ENCODE assay signal across 13 cellular contexts in genomic region chr9:104564358-104564757, GRCh38. TPM values are rescaled to one million over a fixed set of nuclear protein-coding genes. Genes with fewer than 3 reads are reported as not detected.
"Had no signal": no experiment of that assay in that cellular context is flagged by ENCODE, and none has a peak within 500 bp of the region (broad histone marks: within the 10 kb centered on the region; RNA-seq: fewer than 3 reads in every experiment).

No MANE protein-coding gene starts in this region.

- H2AFZ ChIP-seq: GM23248 had no signal

- H3K9ac ChIP-seq: GM23248, KMS-11 had no signal

- H3K4me3 ChIP-seq: GM23248 had no signal

- FAIRE-seq: H54, HepG2 had no signal

- DNase-seq: GM23248, GOT3, H9, HCEC 1CT, Karpas-422, KBM-7 had no signal

- ATAC-seq: HepG2 had no signal

- H3K4me2 ChIP-seq: KMS-11 had no signal

- H3K27ac ChIP-seq: GM23248, HL-60, KMS-11 had no signal

RNA-seq across cellular contexts. Expression of gene OR13C8, which starts 4.6 kb away (rescaled TPM):
- total RNA-seq: GM23248, H9, HepG2, HT1080, LHCN-M2 had no signal
- polyA plus RNA-seq: GM23248, HepG2, IgD-negative memory B cell had no signal

RNA-seq across cellular contexts. Expression of gene OR13C3, which starts 27.7 kb away (rescaled TPM):
- total RNA-seq: GM23248, H9, HepG2, HT1080, LHCN-M2 had no signal
- polyA plus RNA-seq: GM23248, HepG2, IgD-negative memory B cell had no signal

RNA-seq across cellular contexts. Expression of gene OR13C5, which starts 34.9 kb away (rescaled TPM):
- total RNA-seq: GM23248, H9, HepG2, HT1080, LHCN-M2 had no signal
- polyA plus RNA-seq: GM23248, HepG2, IgD-negative memory B cell had no signal

RNA-seq across cellular contexts. Expression of gene OR13C4, which starts 37.3 kb away (rescaled TPM):
- total RNA-seq: GM23248, H9, HepG2, HT1080, LHCN-M2 had no signal
- polyA plus RNA-seq: GM23248, HepG2, IgD-negative memory B cell had no signal

RNA-seq across cellular contexts. Expression of gene OR13C2, which starts 41.1 kb away (rescaled TPM):
- total RNA-seq: GM23248, H9, HepG2, HT1080, LHCN-M2 had no signal
- polyA plus RNA-seq: GM23248, HepG2, IgD-negative memory B cell had no signal
